In the genomic region with DNA sequence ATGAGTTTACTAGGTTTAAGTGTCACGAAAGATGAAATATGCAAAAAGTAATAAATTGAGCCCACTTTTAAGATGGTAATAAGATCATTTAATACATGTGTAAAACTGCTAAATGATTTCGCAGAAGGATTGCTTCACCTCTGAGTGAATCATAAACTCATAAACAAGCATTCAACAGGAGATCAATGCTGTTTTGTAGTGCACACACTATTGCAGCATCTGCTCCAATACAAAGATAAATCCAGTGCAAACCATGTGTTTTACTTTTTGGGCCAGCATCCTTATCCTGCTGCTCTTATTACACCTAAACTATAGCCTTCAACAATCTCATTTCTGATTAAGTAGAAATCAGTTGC, we compare ENCODE assay signal across 23 cellular contexts.
DNase-seq lines count a peak whose midpoint lies in the region; ATAC-seq and TF ChIP-seq lines count a peak whose summit lies in the region.
"Had no signal": no experiment of that assay in that cellular context is flagged by ENCODE, and none has a peak within 500 bp of the region (broad histone marks: within the 10 kb centered on the region; RNA-seq: fewer than 3 reads in every experiment).

No MANE protein-coding gene starts in this region.

- H3K9ac ChIP-seq in SK-N-MC (ENCODE audit: insufficient read length): no peak overlapping the region
- no peak overlapping the region for H3K9ac ChIP-seq in fibroblast of lung (ENCODE audit: insufficient read depth, low read length)

- TF ChIP-seq POLR2A in gastrocnemius medialis (IDR thresholded peaks at IDR 0.05): no peak

- no peak overlapping the region for H3K4me2 ChIP-seq in fibroblast of lung (ENCODE audit: extremely low read depth, insufficient read depth, low read length)

- no peaks in the 10 kb centered on the region for H3K36me3 ChIP-seq in SK-N-MC (ENCODE audit: insufficient read depth, low read length)
- H3K36me3 ChIP-seq in fibroblast of lung (ENCODE audit: control insufficient read depth, insufficient read depth, low read length): no peaks in the 10 kb centered on the region
- no peaks in the 10 kb centered on the region for H3K36me3 ChIP-seq in gastrocnemius medialis
- H3K36me3 ChIP-seq: ascending aorta, lower lobe of right lung, sigmoid colon, thyroid gland, WERI-Rb-1 had no signal

- H3K27me3 ChIP-seq in fibroblast of lung (ENCODE audit: control insufficient read depth, insufficient read depth, low read length) (no peaks in the 10 kb centered on the region), gastrocnemius medialis (no peaks in the 10 kb centered on the region)
- H3K27me3 ChIP-seq: ascending aorta, sigmoid colon, thyroid gland had no signal

- H3K4me3 ChIP-seq in SK-N-MC (no peak overlapping the region), fibroblast of lung (replicated peaks in 1 of 4; ENCODE audit: control extremely low read depth in 1 of 4, insufficient read depth in 1 of 4, low read depth in 3 of 4, low read length in 4 of 4) (no peak overlapping the region), gastrocnemius medialis (no peak overlapping the region)
- H3K4me3 ChIP-seq: ascending aorta, lower lobe of right lung, sigmoid colon, thyroid gland had no signal

- intact Hi-C loops in gastrocnemius medialis (cut with DNase I; ENCODE audit: low total_unique reads): no loop called here

- peak; percentile 20 for DNase-seq in HPDE6-E6E7 (ENCODE audit: extremely low spot score)
- DNase-seq in SK-N-MC (ENCODE audit: low read depth, low spot score): no peak
- peak; percentile 0 to 44 for DNase-seq in fibroblast of lung (ENCODE audit: low read depth in 2 of 2)
- no peak for DNase-seq in gastrocnemius medialis
- no peak for DNase-seq in COR-L47 (lab: John Stamatoyannopoulos, UW)
- DNase-seq in activated CD4-positive, alpha-beta T cell treated with anti-CD3 and anti-CD28 coated beads, Interleukin-2, amount 50 U/mL, for 1 hour: no peak
- DNase-seq: activated CD4-positive, alpha-beta T cell treated with anti-CD3 and anti-CD28 coated beads, Interleukin-2, amount 10 ng/mL, durations not matched to agents 7 days and 5 days; CD4-positive, CD25-positive, alpha-beta regulatory T cell; DMS 273 treated with DMSO at 0.1 percent for 48 hours; erythroblast; Karpas-422; kidney; lower lobe of right lung; NCI-H1048; NCI-H187; NCI-H526; Right ventricle myocardium superior; sigmoid colon; stimulated activated naive CD8-positive, alpha-beta T cell treated with anti-CD3 and anti-CD28 coated beads, Interleukin-15, amount 100 ng/mL, for 72 hours; thyroid gland; WERI-Rb-1 had no signal

- H3K4me1 ChIP-seq in fibroblast of lung (ENCODE audit: control insufficient read depth, extremely low read depth, insufficient read depth, low read length): no peaks in the 10 kb centered on the region
- H3K4me1 ChIP-seq in gastrocnemius medialis: no peaks in the 10 kb centered on the region
- H3K4me1 ChIP-seq: ascending aorta, lower lobe of right lung, sigmoid colon, thyroid gland had no signal

- peak overlapping the region; percentile 53; the same call in 1 of the 2 replicates for H3K27ac ChIP-seq in SK-N-MC
- no peak overlapping the region for H3K27ac ChIP-seq in fibroblast of lung (ENCODE audit: insufficient read depth, low read length)
- H3K27ac ChIP-seq in gastrocnemius medialis: peak overlapping the region in 3 of 4 donors; percentile 22 to 67 (median 36)
- H3K27ac ChIP-seq: ascending aorta, lower lobe of right lung, sigmoid colon, thyroid gland, WERI-Rb-1 had no signal

- TF ChIP-seq CTCF in fibroblast of lung (conservative IDR thresholded peaks at IDR 0.05 in 1 of 2, IDR thresholded peaks at IDR 0.05 in 1 of 2; ENCODE audit: low read depth in 1 of 2, low read length in 2 of 2): no peak
- no peak for TF ChIP-seq CTCF in gastrocnemius medialis (IDR thresholded peaks at IDR 0.05 in 4 of 5, conservative IDR thresholded peaks at IDR 0.05 in 1 of 5)

- no peaks in the 10 kb centered on the region for H3K9me3 ChIP-seq in SK-N-MC (ENCODE audit: low read depth, low read length)
- no peaks in the 10 kb centered on the region for H3K9me3 ChIP-seq in fibroblast of lung (ENCODE audit: control insufficient read depth, insufficient read depth, low read depth, low read length)
- H3K9me3 ChIP-seq in gastrocnemius medialis: no peaks in the 10 kb centered on the region
- H3K9me3 ChIP-seq: ascending aorta, lower lobe of right lung, sigmoid colon, thyroid gland had no signal

- no peak overlapping the region for H2AFZ ChIP-seq in fibroblast of lung (ENCODE audit: low read length)

- ATAC-seq in gastrocnemius medialis (peak; percentile 46 to 55), GM19035 (IDR thresholded peaks at IDR 0.05; ENCODE audit: unreplicated experiment) (no peak)
- ATAC-seq: lower lobe of right lung; stimulated activated naive CD8-positive, alpha-beta T cell treated with anti-CD3 and anti-CD28 coated beads, Interleukin-15, amount 100 ng/mL, for 72 hours had no signal

- H4K20me1 ChIP-seq in fibroblast of lung (ENCODE audit: control insufficient read depth, extremely low read depth, insufficient read depth, low read length): no peaks in the 10 kb centered on the region

- no peaks in the 10 kb centered on the region for H3K79me2 ChIP-seq in fibroblast of lung (ENCODE audit: control insufficient read depth, insufficient read depth, low read length)

- in situ Hi-C loops in gastrocnemius medialis (cut with MboI; ENCODE audit: low sequenced_read_pairs in 4 of 4): no loop called here

Comparison
In these comparisons a context has a peak if more than half of its experiments do, and no peak if none do; other contexts are left out.
1. DNase-seq: peak in HPDE6-E6E7 (single experiment) and fibroblast of lung (2 of 2); none in SK-N-MC (single experiment), gastrocnemius medialis (0 of 2), COR-L47 (single experiment) and activated CD4-positive, alpha-beta T cell treated with anti-CD3 and anti-CD28 coated beads, Interleukin-2, amount 50 U/mL, for 1 hour (single experiment).